ENCODE assay signal across 20 cellular contexts in genomic region chr19:46475976-46476375, GRCh38. TPM values are rescaled to one million over a fixed set of nuclear protein-coding genes. Genes with fewer than 3 reads are reported as not detected.
A peak's percentile ranks its signal among the peaks of the same experiment; 100 is the strongest.
DNase-seq lines count a peak whose midpoint lies in the region; ATAC-seq, FAIRE-seq and TF ChIP-seq lines count a peak whose summit lies in the region.
"Had no signal": no experiment of that assay in that cellular context is flagged by ENCODE, and none has a peak within 500 bp of the region (broad histone marks: within the 10 kb centered on the region; RNA-seq: fewer than 3 reads in every experiment).

No MANE protein-coding gene starts in this region.

- peaks cover 11% of the 10 kb centered on the region for H3K4me1 ChIP-seq in ACC112 (ENCODE audit: control insufficient read depth, insufficient read depth, low read length, unreplicated experiment)
- H3K4me1 ChIP-seq in pancreas = peaks cover 0 to 4% (median under 1%) of the 10 kb centered on the region in 3 donors

- H3K27me3 Mint-ChIP-seq in chondrocyte (ENCODE audit: low read depth) = no peaks in the 10 kb centered on the region
- no peaks in the 10 kb centered on the region for H3K27me3 Mint-ChIP-seq in nephron (ENCODE audit: low read depth)
- H3K27me3 Mint-ChIP-seq in activated CD8-positive, alpha-beta T cell treated with anti-CD3 and anti-CD28 coated beads, Interleukin-2, amount 10 ng/mL, durations not matched to agents 7 days and 5 days (ENCODE audit: low read depth) = peaks cover 31% of the 10 kb centered on the region

- H3K9me3 Mint-ChIP-seq in chondrocyte (ENCODE audit: low read depth) (no peaks in the 10 kb centered on the region), nephron (no peaks in the 10 kb centered on the region)
- H3K9me3 Mint-ChIP-seq in activated CD8-positive, alpha-beta T cell treated with anti-CD3 and anti-CD28 coated beads, Interleukin-2, amount 10 ng/mL, durations not matched to agents 7 days and 5 days (ENCODE audit: insufficient read depth) = no peaks in the 10 kb centered on the region

- H3K9me2 ChIP-seq in SU-DHL-6 (replicated peaks; ENCODE audit: insufficient read depth, low read length) = no peaks in the 10 kb centered on the region

- H3K9ac ChIP-seq in SU-DHL-6 (ENCODE audit: low read length) = no peak overlapping the region; the same call in 1 of the 2 replicates

- CTCF ChIA-PET in activated CD8-positive, alpha-beta T cell treated with anti-CD3 and anti-CD28 coated beads, Interleukin-2, amount 10 ng/mL, durations not matched to agents 7 days and 5 days (lab: Charles Lee) = no interaction called here

- no peaks in the 10 kb centered on the region for H3K9me3 ChIP-seq in SU-DHL-6 (ENCODE audit: insufficient read depth, low read length)
- H3K9me3 ChIP-seq in pancreas = no peaks in the 10 kb centered on the region

- peak overlapping the region; percentile 43 for H3K4me2 ChIP-seq in SU-DHL-6 (ENCODE audit: low read depth, low read length, poor library complexity, severe bottlenecking)

- POLR2A ChIA-PET in activated CD8-positive, alpha-beta T cell treated with anti-CD3 and anti-CD28 coated beads, Interleukin-2, amount 10 ng/mL, durations not matched to agents 7 days and 5 days (lab: Charles Lee) = no interaction called here

- WGBS in pancreas, 2 donors = 46 to 63% methylated on average over 2 of the region's 2 CpGs

- H2AFZ ChIP-seq in ACC112 (ENCODE audit: low read length, unreplicated experiment) = no peak overlapping the region
- H2AFZ ChIP-seq in SU-DHL-6 (ENCODE audit: low read depth, low read length, severe bottlenecking) = no peak overlapping the region

- H4K20me1 ChIP-seq in SU-DHL-6 (ENCODE audit: low read depth, low read length) = no peaks in the 10 kb centered on the region

- H3K79me2 ChIP-seq in ACC112 (ENCODE audit: control insufficient read depth, insufficient read depth, low read length, unreplicated experiment) = no peaks in the 10 kb centered on the region
- H3K79me2 ChIP-seq in SU-DHL-6 (ENCODE audit: insufficient read depth, low read length) = no peaks in the 10 kb centered on the region

- H3K4me3 ChIP-seq in ACC112 (ENCODE audit: low read depth, low read length) (no peak overlapping the region), SU-DHL-6 (ENCODE audit: insufficient read depth, low read length, poor library complexity, severe bottlenecking) (no peak overlapping the region), pancreas (no peak overlapping the region)

- peaks cover 37% of the 10 kb centered on the region for H3K4me1 Mint-ChIP-seq in chondrocyte (ENCODE audit: low read depth)
- peaks cover 55% of the 10 kb centered on the region for H3K4me1 Mint-ChIP-seq in nephron
- H3K4me1 Mint-ChIP-seq in activated CD8-positive, alpha-beta T cell treated with anti-CD3 and anti-CD28 coated beads, Interleukin-2, amount 10 ng/mL, durations not matched to agents 7 days and 5 days (ENCODE audit: low read depth) = peaks cover 4% of the 10 kb centered on the region

- H3K27me3 ChIP-seq in ACC112 (ENCODE audit: insufficient read depth, low read length) (no peaks in the 10 kb centered on the region), SU-DHL-6 (ENCODE audit: low read length) (no peaks in the 10 kb centered on the region), pancreas (no peaks in the 10 kb centered on the region)

- peak overlapping the region; percentile 58 for H3K27ac Mint-ChIP-seq in chondrocyte (ENCODE audit: unreplicated experiment)
- H3K27ac Mint-ChIP-seq in nephron = peak overlapping the region in 2 of 3 experiments; percentile 64 to 69
- H3K27ac Mint-ChIP-seq in activated CD8-positive, alpha-beta T cell treated with anti-CD3 and anti-CD28 coated beads, Interleukin-2, amount 10 ng/mL, durations not matched to agents 7 days and 5 days = no peak overlapping the region

- no peak for FAIRE-seq in pancreas (lab: Jason Lieb, UNC)
- FAIRE-seq: A204.1, GM12892, H1 had no signal

- H3K27ac ChIP-seq in ACC112 (ENCODE audit: low read depth, low read length) = peak overlapping the region; percentile 56
- H3K27ac ChIP-seq in SU-DHL-6 (ENCODE audit: low read depth, low read length) = peak overlapping the region; percentile 100
- H3K27ac ChIP-seq in pancreas = no peak overlapping the region

- no peak for DNase-seq in chondrocyte (ENCODE audit: low spot score)
- DNase-seq in pancreas = no peak
- no peak for DNase-seq in activated CD8-positive, alpha-beta T cell treated with anti-CD3 and anti-CD28 coated beads, Interleukin-2, amount 10 ng/mL, durations not matched to agents 7 days and 5 days
- no peak for DNase-seq in activated naive CD4-positive, alpha-beta T cell (lab: John Stamatoyannopoulos, UW)
- DNase-seq in retina = no peak
- DNase-seq: C1 segment of cervical spinal cord, DMS 273 treated with DMSO at 0.1 percent for 48 hours, KBM-7, NCI-H1048, NCI-H146, NCI-H2081, NCI-H510A had no signal

- TF ChIP-seq CTCF in SU-DHL-6 (IDR thresholded peaks at IDR 0.05; ENCODE audit: insufficient read depth, low read length, poor library complexity, severe bottlenecking) = no peak
- no peak for TF ChIP-seq CTCF in chondrocyte (IDR thresholded peaks at IDR 0.05)
- no peak for TF ChIP-seq CTCF in nephron (IDR thresholded peaks at IDR 0.05; ENCODE audit: unreplicated experiment in 3 of 3)
- no peak for TF ChIP-seq CTCF in pancreas (IDR thresholded peaks at IDR 0.05)

- H3K36me3 ChIP-seq in ACC112 (ENCODE audit: insufficient read depth, low read length) (no peaks in the 10 kb centered on the region), SU-DHL-6 (ENCODE audit: low read length) (no peaks in the 10 kb centered on the region), pancreas (no peaks in the 10 kb centered on the region)

- no peak for ATAC-seq in pancreas
- no peak for ATAC-seq in activated CD8-positive, alpha-beta T cell treated with anti-CD3 and anti-CD28 coated beads, Interleukin-2, amount 10 ng/mL, durations not matched to agents 7 days and 5 days
- ATAC-seq: Panc1 had no signal

- intact Hi-C loops in pancreas (cut with DNase I) = no loop called here

- H3K36me3 Mint-ChIP-seq in chondrocyte (ENCODE audit: low read depth) = no peaks in the 10 kb centered on the region
- H3K36me3 Mint-ChIP-seq in nephron (ENCODE audit: low read depth) = peaks cover under 1% of the 10 kb centered on the region
- no peaks in the 10 kb centered on the region for H3K36me3 Mint-ChIP-seq in activated CD8-positive, alpha-beta T cell treated with anti-CD3 and anti-CD28 coated beads, Interleukin-2, amount 10 ng/mL, durations not matched to agents 7 days and 5 days (ENCODE audit: low read depth)

- H3F3A ChIP-seq in SU-DHL-6 (ENCODE audit: insufficient read depth) = peaks cover 31% of the 10 kb centered on the region

- H3K4me3 Mint-ChIP-seq in chondrocyte (ENCODE audit: unreplicated experiment) (no peak overlapping the region), nephron (no peak overlapping the region)
- H3K4me3 Mint-ChIP-seq in activated CD8-positive, alpha-beta T cell treated with anti-CD3 and anti-CD28 coated beads, Interleukin-2, amount 10 ng/mL, durations not matched to agents 7 days and 5 days = no peak overlapping the region

RNA-seq across cellular contexts. Expression of gene PNMA8A, which starts 4.6 kb away (rescaled TPM):
- total RNA-seq in chondrocyte (10.1 to 16.1 TPM (median 10.1 TPM) in 3 replicates), pancreas (1 to 10 TPM; 2.4 to 8.0 (median 5.8) TPM)
- polyA plus RNA-seq in pancreas = 1 to 10 TPM; 2.4 to 8.9 TPM
- total RNA-seq in activated CD8-positive, alpha-beta T cell treated with anti-CD3 and anti-CD28 coated beads, Interleukin-2, amount 10 ng/mL, durations not matched to agents 7 days and 5 days = not detected

RNA-seq across cellular contexts. Expression of gene PNMA8B, which starts 19.7 kb away (rescaled TPM):
- total RNA-seq in chondrocyte = 2.2 to 5.5 TPM (median 2.5 TPM) in 3 replicates
- total RNA-seq in pancreas = 1 to 10 TPM in 2 of 6 donors, under 1 TPM in 4; 0.47 to 1.4 (median 0.68) TPM
- polyA plus RNA-seq in pancreas = 1 to 10 TPM; 1.1 to 1.2 TPM
- under 1 TPM in 1 of 2 experiments, not detected in 1; 0.05 TPM for total RNA-seq in activated CD8-positive, alpha-beta T cell treated with anti-CD3 and anti-CD28 coated beads, Interleukin-2, amount 10 ng/mL, durations not matched to agents 7 days and 5 days

RNA-seq across cellular contexts. Expression of gene PNMA8C, which starts 47.2 kb away (rescaled TPM):
- total RNA-seq in chondrocyte (0.10 to 0.27 TPM (median 0.20 TPM) in 3 replicates), pancreas (under 1 TPM in 4 of 6 donors, not detected in 2; 0.08 to 0.28 (median 0.12) TPM)
- under 1 TPM; 0.15 to 0.61 TPM for polyA plus RNA-seq in pancreas
- under 1 TPM in 1 of 2 experiments, not detected in 1; 0.08 TPM for total RNA-seq in activated CD8-positive, alpha-beta T cell treated with anti-CD3 and anti-CD28 coated beads, Interleukin-2, amount 10 ng/mL, durations not matched to agents 7 days and 5 days
- total RNA-seq: Daoy had no signal

Comparison
In these comparisons a context has a peak if more than half of its experiments do, and no peak if none do; other contexts are left out.
1. H3K27ac ChIP-seq: peak in ACC112 (single experiment) and SU-DHL-6 (single experiment); none in pancreas (0 of 4).